1 cellular context compared by ENCODE assay signal in genomic region chr11:40513281-40513680, GRCh38.
TF ChIP-seq lines count a peak whose summit lies in the region.

No MANE protein-coding gene starts in this region.

TF ChIP-seq in HepG2, 621 proteins besides CTCF, POLR2A, EP300 and RAD21 (continued from another document):
- TF ChIP-seq, protein P1, sequence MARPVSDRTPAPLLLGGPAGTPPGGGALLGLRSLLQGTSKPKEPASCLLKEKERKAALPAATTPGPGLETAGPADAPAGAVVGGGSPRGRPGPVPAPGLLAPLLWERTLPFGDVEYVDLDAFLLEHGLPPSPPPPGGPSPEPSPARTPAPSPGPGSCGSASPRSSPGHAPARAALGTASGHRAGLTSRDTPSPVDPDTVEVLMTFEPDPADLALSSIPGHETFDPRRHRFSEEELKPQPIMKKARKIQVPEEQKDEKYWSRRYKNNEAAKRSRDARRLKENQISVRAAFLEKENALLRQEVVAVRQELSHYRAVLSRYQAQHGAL (CRISPR knock-in tag; IDR thresholded peaks at IDR 0.05; ENCODE audit: not compliant biosample characterization) = no peak
- TF ChIP-seq PHF21A (CRISPR knock-in tag; IDR thresholded peaks at IDR 0.05) (no peak), ZNF563 (CRISPR knock-in tag; IDR thresholded peaks at IDR 0.05) (no peak), ZNF7 (CRISPR knock-in tag; IDR thresholded peaks at IDR 0.05) (no peak), ZFP41 (CRISPR knock-in tag; IDR thresholded peaks at IDR 0.05; ENCODE audit: borderline replicate concordance) (no peak), KLF16 (CRISPR knock-in tag; IDR thresholded peaks at IDR 0.05) (no peak), STAG1 (CRISPR knock-in tag; IDR thresholded peaks at IDR 0.05) (no peak)
- TF ChIP-seq, protein P2, sequence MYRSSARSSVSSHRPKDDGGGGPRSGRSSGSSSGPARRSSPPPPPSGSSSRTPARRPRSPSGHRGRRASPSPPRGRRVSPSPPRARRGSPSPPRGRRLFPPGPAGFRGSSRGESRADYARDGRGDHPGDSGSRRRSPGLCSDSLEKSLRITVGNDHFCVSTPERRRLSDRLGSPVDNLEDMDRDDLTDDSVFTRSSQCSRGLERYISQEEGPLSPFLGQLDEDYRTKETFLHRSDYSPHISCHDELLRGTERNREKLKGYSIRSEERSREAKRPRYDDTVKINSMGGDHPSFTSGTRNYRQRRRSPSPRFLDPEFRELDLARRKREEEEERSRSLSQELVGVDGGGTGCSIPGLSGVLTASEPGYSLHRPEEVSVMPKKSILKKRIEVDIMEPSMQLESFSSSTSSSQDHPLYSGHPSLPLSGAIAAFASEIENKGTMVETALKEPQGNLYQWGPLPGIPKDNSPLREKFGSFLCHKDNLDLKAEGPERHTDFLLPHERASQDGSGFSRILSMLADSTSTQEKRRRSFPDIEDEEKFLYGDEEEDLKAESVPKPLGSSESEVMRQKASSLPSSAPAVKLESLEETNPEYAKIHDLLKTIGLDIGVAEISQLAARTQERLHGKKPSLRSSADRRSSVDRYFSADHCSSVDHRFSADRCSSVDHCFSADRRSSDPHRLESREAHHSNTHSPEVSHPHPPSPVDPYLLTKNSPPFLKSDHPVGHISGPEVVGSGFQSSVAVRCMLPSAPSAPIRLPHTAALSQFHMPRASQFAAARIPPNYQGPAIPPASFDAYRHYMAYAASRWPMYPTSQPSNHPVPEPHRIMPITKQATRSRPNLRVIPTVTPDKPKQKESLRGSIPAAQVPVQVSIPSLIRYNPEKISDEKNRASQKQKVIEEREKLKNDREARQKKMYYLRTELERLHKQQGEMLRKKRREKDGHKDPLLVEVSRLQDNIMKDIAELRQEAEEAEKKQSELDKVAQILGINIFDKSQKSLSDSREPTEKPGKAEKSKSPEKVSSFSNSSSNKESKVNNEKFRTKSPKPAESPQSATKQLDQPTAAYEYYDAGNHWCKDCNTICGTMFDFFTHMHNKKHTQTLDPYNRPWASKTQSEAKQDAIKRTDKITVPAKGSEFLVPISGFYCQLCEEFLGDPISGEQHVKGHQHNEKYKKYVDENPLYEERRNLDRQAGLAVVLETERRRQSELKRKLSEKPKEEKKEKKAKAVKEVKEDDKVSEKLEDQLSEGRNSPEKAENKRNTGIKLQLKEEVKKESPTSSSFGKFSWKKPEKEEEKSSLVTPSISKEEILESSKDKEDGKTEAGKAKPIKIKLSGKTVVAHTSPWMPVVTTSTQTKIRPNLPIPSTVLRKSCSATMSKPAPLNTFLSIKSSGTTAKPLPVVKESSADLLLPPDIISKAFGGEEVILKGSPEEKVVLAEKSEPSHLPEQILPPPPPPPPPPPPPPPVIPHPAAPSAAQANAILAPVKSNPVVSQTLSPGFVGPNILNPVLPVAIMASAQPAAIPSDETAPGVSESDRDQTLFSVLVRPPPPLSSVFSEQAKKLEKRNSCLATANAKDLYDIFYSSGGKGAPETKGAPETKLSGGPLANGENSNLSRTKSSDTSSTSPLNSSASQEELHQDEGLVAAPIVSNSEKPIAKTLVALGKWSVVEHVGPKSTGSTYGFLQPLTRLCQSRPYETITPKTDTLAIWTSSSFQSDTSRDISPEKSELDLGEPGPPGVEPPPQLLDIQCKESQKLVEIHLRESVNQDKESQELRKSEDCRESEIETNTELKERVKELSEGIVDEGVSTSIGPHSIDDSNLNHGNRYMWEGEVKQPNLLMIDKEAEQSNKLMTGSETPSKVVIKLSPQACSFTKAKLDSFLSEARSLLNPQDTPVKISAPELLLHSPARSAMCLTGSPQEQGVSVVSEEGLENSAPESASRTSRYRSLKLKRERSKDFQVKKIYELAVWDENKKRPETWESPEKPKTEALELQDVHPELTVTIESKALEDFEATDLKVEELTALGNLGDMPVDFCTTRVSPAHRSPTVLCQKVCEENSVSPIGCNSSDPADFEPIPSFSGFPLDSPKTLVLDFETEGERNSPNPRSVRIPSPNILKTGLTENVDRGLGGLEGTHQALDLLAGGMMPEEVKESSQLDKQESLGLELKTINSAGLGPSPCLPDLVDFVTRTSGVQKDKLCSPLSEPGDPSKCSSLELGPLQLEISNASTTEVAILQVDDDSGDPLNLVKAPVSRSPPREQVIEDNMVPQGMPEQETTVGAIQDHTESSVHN (CRISPR knock-in tag; IDR thresholded peaks at IDR 0.05) = no peak
